ENCODE assay signal across 12 cellular contexts in genomic region chr10:88831709-88832108, GRCh38. TPM values are rescaled to one million over a fixed set of nuclear protein-coding genes. Genes with fewer than 3 reads are reported as not detected.
A peak's percentile ranks its signal among the peaks of the same experiment; 100 is the strongest.
DNase-seq lines count a peak whose midpoint lies in the region; ATAC-seq lines count a peak whose summit lies in the region.
"Had no signal": no experiment of that assay in that cellular context is flagged by ENCODE, and none has a peak within 500 bp of the region (broad histone marks: within the 10 kb centered on the region; RNA-seq: fewer than 3 reads in every experiment).

No MANE protein-coding gene starts in this region.

- peaks cover 31% of the 10 kb centered on the region for H3K4me1 Mint-ChIP-seq in T-helper 17 cell

- peak; percentile 78 for ATAC-seq in T-helper 17 cell
- no peak for ATAC-seq in GM19397 (IDR thresholded peaks at IDR 0.05; ENCODE audit: unreplicated experiment)
- ATAC-seq: gastroesophageal sphincter had no signal

- no peaks in the 10 kb centered on the region for H3K27me3 ChIP-seq in effector memory CD4-positive, alpha-beta T cell (replicated peaks; ENCODE audit: control insufficient read depth, insufficient read depth, low read length, poor library complexity, severe bottlenecking)
- H3K27me3 ChIP-seq: gastroesophageal sphincter had no signal

- H3K9me3 ChIP-seq in T-helper 17 cell (ENCODE audit: control insufficient read depth, low read length, poor library complexity, severe bottlenecking): no peaks in the 10 kb centered on the region
- H3K9me3 ChIP-seq in effector memory CD4-positive, alpha-beta T cell (ENCODE audit: control insufficient read depth, low read length): no peaks in the 10 kb centered on the region
- H3K9me3 ChIP-seq: gastroesophageal sphincter had no signal

- peak overlapping the region; percentile 66 for H3K27ac Mint-ChIP-seq in T-helper 17 cell

- H3K27ac ChIP-seq in effector memory CD4-positive, alpha-beta T cell (ENCODE audit: insufficient read depth, low read length, poor library complexity, severe bottlenecking): no peak overlapping the region
- H3K27ac ChIP-seq: gastroesophageal sphincter had no signal

- no peaks in the 10 kb centered on the region for H3K36me3 ChIP-seq in effector memory CD4-positive, alpha-beta T cell (ENCODE audit: control insufficient read depth, insufficient read depth, low read length)
- H3K36me3 ChIP-seq: gastroesophageal sphincter had no signal

- DNase-seq in T-helper 17 cell (peak in 1 of 3 donors; percentile 12), activated T-cell treated with anti-CD3 and anti-CD28 coated beads for 4 hours (peak; percentile 11), UCSD-AML1 (lab: John Stamatoyannopoulos, UW; ENCODE audit: unreplicated experiment) (no peak), mesenteric fat pad (ENCODE audit: low spot score) (no peak)
- DNase-seq in effector memory CD4-positive, alpha-beta T cell: peak; percentile 4 to 30 (median 28)
- DNase-seq in stimulated activated CD8-positive, alpha-beta memory T cell treated with anti-CD3 and anti-CD28 coated beads, Interleukin-7, amount 100 ng/mL, for 4 hours (ENCODE audit: low read depth in 2 of 2): peak; percentile 8 to 25
- DNase-seq: H7, left cardiac atrium, SW 1271 had no signal

- no peaks in the 10 kb centered on the region for H3K27me3 Mint-ChIP-seq in T-helper 17 cell

- no peak overlapping the region for H3K4me3 Mint-ChIP-seq in T-helper 17 cell

- peaks cover 20% of the 10 kb centered on the region for H3K4me1 ChIP-seq in effector memory CD4-positive, alpha-beta T cell (ENCODE audit: control insufficient read depth, insufficient read depth, low read length, poor library complexity, severe bottlenecking)
- H3K4me1 ChIP-seq: gastroesophageal sphincter had no signal

- no peak overlapping the region for H3K4me3 ChIP-seq in effector memory CD4-positive, alpha-beta T cell (ENCODE audit: insufficient read depth, low read depth, low read length, poor library complexity, severe bottlenecking)
- H3K4me3 ChIP-seq: gastroesophageal sphincter, smooth muscle cell had no signal

- no peaks in the 10 kb centered on the region for H3K36me3 Mint-ChIP-seq in T-helper 17 cell (ENCODE audit: low read depth)

RNA-seq across cellular contexts. Expression of gene ANKRD22, which starts 19.9 kb away (rescaled TPM):
- total RNA-seq in T-helper 17 cell (not detected), mesenteric fat pad (0.80 TPM)
- total RNA-seq: H7, left cardiac atrium had no signal

RNA-seq across cellular contexts. Expression of gene LIPM, which starts 29.2 kb away (rescaled TPM):
- not detected for total RNA-seq in T-helper 17 cell
- not detected for total RNA-seq in mesenteric fat pad
- total RNA-seq: gastroesophageal sphincter, H7 had no signal

RNA-seq across cellular contexts. Expression of gene STAMBPL1, which starts 48.3 kb away (rescaled TPM):
- total RNA-seq in T-helper 17 cell (10 to 100 TPM; 20.7 to 32.3 TPM), mesenteric fat pad (5.1 TPM)

Comparison
In these comparisons a context has a peak if more than half of its experiments do, and no peak if none do; other contexts are left out.
1. DNase-seq: peak in activated T-cell treated with anti-CD3 and anti-CD28 coated beads for 4 hours (single experiment), effector memory CD4-positive, alpha-beta T cell (3 of 3) and stimulated activated CD8-positive, alpha-beta memory T cell treated with anti-CD3 and anti-CD28 coated beads, Interleukin-7, amount 100 ng/mL, for 4 hours (2 of 2); none in UCSD-AML1 (single experiment) and mesenteric fat pad (single experiment).